14 cellular contexts compared by ENCODE assay signal in the genomic region with DNA sequence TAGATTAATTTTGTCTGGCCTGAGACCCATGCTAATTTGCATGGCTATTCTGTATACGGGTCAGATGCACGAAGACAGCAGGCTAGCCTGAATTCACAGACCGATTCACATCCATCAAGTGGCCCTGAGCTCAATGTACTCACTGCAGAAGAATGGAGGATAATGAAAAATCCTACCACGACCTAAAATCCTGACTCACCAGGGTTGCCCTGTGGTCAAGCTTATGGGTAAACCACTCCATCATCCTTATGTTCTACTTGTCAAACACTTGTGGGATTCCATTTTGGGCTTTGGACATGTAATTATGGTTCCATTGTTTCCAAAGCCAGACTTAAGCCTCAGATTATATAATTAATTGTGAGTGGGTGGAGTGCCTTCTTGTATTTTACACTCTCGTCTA.
A peak's percentile ranks its signal among the peaks of the same experiment; 100 is the strongest.
DNase-seq lines count a peak whose midpoint lies in the region; ATAC-seq and TF ChIP-seq lines count a peak whose summit lies in the region.
"Had no signal": no experiment of that assay in that cellular context is flagged by ENCODE, and none has a peak within 500 bp of the region (broad histone marks: within the 10 kb centered on the region; RNA-seq: fewer than 3 reads in every experiment).

No MANE protein-coding gene starts in this region.

- peaks cover 6% of the 10 kb centered on the region for H3K27me3 Mint-ChIP-seq in glutamatergic neuron (ENCODE audit: unreplicated experiment)

- WGBS in heart right ventricle, 2 donors, result 92% methylated on average over 5 of the region's 5 CpGs

- intact Hi-C loops in left ventricle myocardium inferior (cut with micrococcal nuclease), result no loop called here
- intact Hi-C loops in heart right ventricle (cut with DNase I), result loop anchor here in 1 of 10 donors (10.0 kb wide), 1 partner anchor 107 kb away; a partner anchor contains a TSS

- H3K4me3 ChIP-seq in WERI-Rb-1 (ENCODE audit: low read depth, low read length) (no peak overlapping the region), left ventricle myocardium inferior (no peak overlapping the region), heart right ventricle (no peak overlapping the region)
- H3K4me3 ChIP-seq: adrenal gland, heart left ventricle, pancreas had no signal

- no peak overlapping the region for H3K4me3 Mint-ChIP-seq in glutamatergic neuron (ENCODE audit: unreplicated experiment)

- peak; percentile 70 for DNase-seq in AG08395 (ENCODE audit: low spot score)
- DNase-seq in HK-2 (ENCODE audit: unreplicated experiment), result peak; percentile 20
- peak; percentile 44 for DNase-seq in WERI-Rb-1
- no peak for DNase-seq in glutamatergic neuron
- DNase-seq in SKM-1 (lab: John Stamatoyannopoulos, UW; ENCODE audit: unreplicated experiment), result no peak
- DNase-seq in left ventricle myocardium inferior, result no peak
- DNase-seq in ureter (ENCODE audit: low spot score), result no peak
- no peak for DNase-seq in heart right ventricle
- DNase-seq: adrenal gland, heart left ventricle, NCI-H1105, NCI-H526 treated with DMSO at 0.1 percent for 48 hours, pancreas had no signal

- H3K9me3 ChIP-seq in WERI-Rb-1 (ENCODE audit: severe bottlenecking) (no peaks in the 10 kb centered on the region), left ventricle myocardium inferior (replicated peaks) (no peaks in the 10 kb centered on the region), heart right ventricle (no peaks in the 10 kb centered on the region)
- H3K9me3 ChIP-seq: adrenal gland, heart left ventricle, pancreas had no signal

- H3K27me3 ChIP-seq in WERI-Rb-1 (ENCODE audit: insufficient read depth, low read depth, severe bottlenecking) (no peaks in the 10 kb centered on the region), left ventricle myocardium inferior (ENCODE audit: low read depth) (no peaks in the 10 kb centered on the region), heart right ventricle (no peaks in the 10 kb centered on the region)
- H3K27me3 ChIP-seq: adrenal gland, heart left ventricle, pancreas had no signal

- peaks cover 19% of the 10 kb centered on the region for H3K4me1 ChIP-seq in left ventricle myocardium inferior
- H3K4me1 ChIP-seq in heart right ventricle, result peaks cover 6 to 24% (median 17%) of the 10 kb centered on the region in 9 donors
- H3K4me1 ChIP-seq: pancreas had no signal

- ATAC-seq in heart right ventricle, result no peak
- ATAC-seq: heart left ventricle, pancreas, Right ventricle myocardium inferior had no signal

- H3K9me3 Mint-ChIP-seq in glutamatergic neuron (ENCODE audit: unreplicated experiment), result peaks cover 7% of the 10 kb centered on the region

- TF ChIP-seq CTCF in WERI-Rb-1 (IDR thresholded peaks at IDR 0.05; ENCODE audit: low read depth, low read length), result no peak
- no peak for TF ChIP-seq CTCF in glutamatergic neuron (IDR thresholded peaks at IDR 0.05; ENCODE audit: partially characterized antibody, unreplicated experiment)
- no peak for TF ChIP-seq CTCF in left ventricle myocardium inferior (IDR thresholded peaks at IDR 0.05; ENCODE audit: borderline replicate concordance)
- TF ChIP-seq CTCF in heart right ventricle (IDR thresholded peaks at IDR 0.05), result no peak

- no peaks in the 10 kb centered on the region for H3K36me3 ChIP-seq in WERI-Rb-1
- H3K36me3 ChIP-seq in left ventricle myocardium inferior, result no peaks in the 10 kb centered on the region
- no peaks in the 10 kb centered on the region for H3K36me3 ChIP-seq in heart right ventricle
- H3K36me3 ChIP-seq: adrenal gland, heart left ventricle, pancreas had no signal

- H3K4me1 Mint-ChIP-seq in glutamatergic neuron (ENCODE audit: low read depth, unreplicated experiment), result peaks cover 38% of the 10 kb centered on the region

- H3K27ac ChIP-seq in WERI-Rb-1 (peak overlapping the region; percentile 29), left ventricle myocardium inferior (replicated peaks) (no peak overlapping the region), heart right ventricle (no peak overlapping the region)
- H3K27ac ChIP-seq: adrenal gland, heart left ventricle, pancreas had no signal

- H3K36me3 Mint-ChIP-seq in glutamatergic neuron (ENCODE audit: unreplicated experiment), result no peaks in the 10 kb centered on the region

- H3K27ac Mint-ChIP-seq in glutamatergic neuron (ENCODE audit: unreplicated experiment), result peak overlapping the region; percentile 33

Comparison
In these comparisons a context has a peak if more than half of its experiments do, and no peak if none do; other contexts are left out.
1. DNase-seq: peak in AG08395 (single experiment), HK-2 (single experiment) and WERI-Rb-1 (single experiment); none in glutamatergic neuron (single experiment), SKM-1 (single experiment), left ventricle myocardium inferior (single experiment), ureter (single experiment) and heart right ventricle (0 of 2).